Comparison of ENCODE assay signal across 8 cellular contexts in genomic region chr18:75211002-75211621, GRCh38. TPM values are rescaled to one million over a fixed set of nuclear protein-coding genes. Genes with fewer than 3 reads are reported as not detected.
A peak's percentile ranks its signal among the peaks of the same experiment; 100 is the strongest.
DNase-seq lines count a peak whose midpoint lies in the region; ATAC-seq and TF ChIP-seq lines count a peak whose summit lies in the region.

No MANE protein-coding gene starts in this region.

- in situ Hi-C loops in astrocyte of the cerebellum (cut with HindIII; ENCODE audit: low sequenced_read_pairs) = no loop called here

- DNase-seq in heart left ventricle = no peak
- no peak for DNase-seq in left cardiac atrium
- no peak for DNase-seq in NT2/D1 (ENCODE audit: low read depth, low spot score)
- DNase-seq in astrocyte of the cerebellum (ENCODE audit: low read depth) = no peak
- DNase-seq in kidney tubule cell (ENCODE audit: low spot score) = peak; percentile 34
- DNase-seq in testis = no peak
- no peak for DNase-seq in superior temporal gyrus (ENCODE audit: extremely low spot score)

- TF ChIP-seq POLR2A in heart left ventricle (IDR thresholded peaks at IDR 0.05) (no peak), testis (IDR thresholded peaks at IDR 0.05) (no peak)

- 0 to 1% (median 0%) methylated on average over 31 to 64 of the region's 64 CpGs for WGBS in heart left ventricle, 4 donors
- WGBS in testis, 2 donors = 0% methylated on average over 6 to 51 of the region's 64 CpGs

- ATAC-seq in heart left ventricle (no peak), left cardiac atrium (no peak), GM21528 (IDR thresholded peaks at IDR 0.05; ENCODE audit: low FRiP score, unreplicated experiment) (no peak)

- intact Hi-C loops in heart left ventricle (cut with DNase I) (loop anchor here in 4 of 10 donors (2.0 to 10.0 kb wide), 4 partner anchors 36 to 246 kb away; no protein-coding TSS in a partner anchor), left cardiac atrium (cut with DNase I) (loop anchor here in 1 of 2 donors (5.0 kb wide), 1 partner anchor 41 kb away; no protein-coding TSS in a partner anchor), testis (cut with DNase I; ENCODE audit: low total_unique reads) (no loop called here)

- H3K27ac ChIP-seq in heart left ventricle (peak overlapping the region; percentile 96 to 100 (median 99)), testis (peak overlapping the region; percentile 93 to 97)

- no peaks in the 10 kb centered on the region for H3K27me3 ChIP-seq in heart left ventricle
- H3K27me3 ChIP-seq in NT2/D1 (ENCODE audit: insufficient read depth, insufficient read length) = peaks cover 70% of the 10 kb centered on the region
- no peaks in the 10 kb centered on the region for H3K27me3 ChIP-seq in testis

- H3K36me3 ChIP-seq in heart left ventricle (no peaks in the 10 kb centered on the region), NT2/D1 (ENCODE audit: insufficient read depth, insufficient read length, low read length) (no peaks in the 10 kb centered on the region), testis (ENCODE audit: low read depth, missing control alignments) (no peaks in the 10 kb centered on the region)

- H3K4me3 ChIP-seq in heart left ventricle (peak overlapping the region; percentile 38 to 99 (median 96)), NT2/D1 (ENCODE audit: insufficient read length, low read depth) (peak overlapping the region; percentile 47), astrocyte of the cerebellum (ENCODE audit: low read depth, low read length) (peak overlapping the region; percentile 87), testis (peak overlapping the region; percentile 88 to 93)

- H3K9me3 ChIP-seq in heart left ventricle (no peaks in the 10 kb centered on the region), NT2/D1 (ENCODE audit: insufficient read depth, low read length) (no peaks in the 10 kb centered on the region), testis (no peaks in the 10 kb centered on the region)

- TF ChIP-seq CTCF in heart left ventricle (IDR thresholded peaks at IDR 0.05) = no peak
- no peak for TF ChIP-seq CTCF in astrocyte of the cerebellum (IDR thresholded peaks at IDR 0.05; ENCODE audit: low read depth, low read length, missing control alignments)
- TF ChIP-seq CTCF in testis (IDR thresholded peaks at IDR 0.05) = no peak

- H3K4me1 ChIP-seq in heart left ventricle = peaks cover 7 to 61% (median 47%) of the 10 kb centered on the region in 12 donors
- peaks cover 7% of the 10 kb centered on the region for H3K4me1 ChIP-seq in NT2/D1 (ENCODE audit: insufficient read depth, insufficient read length)
- peaks cover 18% of the 10 kb centered on the region for H3K4me1 ChIP-seq in testis

- H3K9ac ChIP-seq in NT2/D1 (ENCODE audit: insufficient read length, low read depth) = peak overlapping the region; percentile 56

RNA-seq across cellular contexts. Expression of gene TSHZ1, which starts 0.5 kb away (rescaled TPM):
- total RNA-seq in heart left ventricle (10 to 100 TPM; 14.7 to 27.9 (median 19.5) TPM), left cardiac atrium (10 to 100 TPM; 14.0 to 22.6 TPM), testis (10 to 100 TPM; 18.4 to 36.2 TPM)
- polyA plus RNA-seq in heart left ventricle (1 to 10 TPM; 7.5 to 8.8 TPM), testis (ENCODE audit: insufficient read depth, low read depth, low replicate concordance) (12.8 TPM)

RNA-seq across cellular contexts. Expression of gene PTGR3, which starts 2.2 kb away (rescaled TPM):
- total RNA-seq in heart left ventricle (10 to 100 TPM; 35.3 to 58.2 (median 49.4) TPM), left cardiac atrium (10 to 100 TPM; 33.8 to 51.1 TPM), testis (10 to 100 TPM; 13.9 to 27.9 TPM)
- polyA plus RNA-seq in heart left ventricle (10 to 100 TPM; 13.6 to 33.4 TPM), testis (ENCODE audit: insufficient read depth, low read depth, low replicate concordance) (15.7 TPM)
